8 cellular contexts compared by ENCODE assay signal in the genomic region with DNA sequence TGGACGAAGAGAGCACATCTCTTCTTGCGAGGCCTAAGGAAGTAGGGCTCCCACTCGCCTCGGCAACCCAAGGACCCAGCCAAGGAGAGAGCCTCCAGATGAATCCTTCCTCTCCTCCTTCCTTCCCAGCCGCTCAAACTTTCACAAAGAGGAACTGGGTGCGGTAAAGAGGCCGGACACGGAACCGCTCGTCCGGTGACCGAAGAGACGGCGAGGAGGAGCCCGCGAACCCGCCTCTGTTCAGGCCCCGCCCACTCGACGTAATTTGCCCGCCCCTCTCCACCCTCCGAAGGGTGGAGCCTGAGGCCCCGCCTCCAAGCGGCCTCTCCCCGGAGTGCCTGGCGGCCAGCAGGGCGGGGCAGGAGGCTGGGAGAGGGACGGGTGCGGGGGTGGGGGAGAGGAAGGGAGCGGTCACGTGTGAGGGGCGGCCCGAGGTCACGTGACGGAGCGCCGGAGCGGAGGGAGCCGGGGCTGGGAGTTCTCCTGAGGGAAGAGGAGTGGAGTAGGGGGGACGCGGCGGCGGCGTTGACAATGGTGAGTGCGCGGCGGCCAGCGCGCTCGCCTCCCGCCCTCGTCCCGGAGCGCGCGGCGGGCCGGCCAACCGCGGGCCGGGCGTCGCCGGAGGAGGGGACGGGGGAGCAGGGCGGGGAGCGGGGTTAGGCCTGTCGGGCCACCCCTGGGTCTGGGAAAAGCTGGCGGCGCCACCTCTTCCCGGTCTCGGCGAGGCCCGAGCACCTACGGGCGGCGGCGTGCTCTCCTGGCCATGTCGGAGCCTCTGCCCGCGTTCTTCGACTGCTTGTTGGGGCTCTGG.
DNase-seq lines count a peak whose midpoint lies in the region; ATAC-seq and TF ChIP-seq lines count a peak whose summit lies in the region.

A gene (plus strand): TSS at position 432 of the 811 bp plus-strand sequence. CDS start 100 bp downstream, at position 532.

- DNase-seq in AG10803 (ENCODE audit: low read depth) (peak; percentile 98), NCI-H345 treated with DMSO at 0.1 percent for 48 hours (lab: John Stamatoyannopoulos, UW; ENCODE audit: unreplicated experiment) (peak; percentile 74), inferior parietal cortex (ENCODE audit: extremely low spot score) (peak; percentile 97)
- DNase-seq in activated CD4-positive, CD25-positive, alpha-beta regulatory T cell (lab: John Stamatoyannopoulos, UW), result peak; percentile 96 to 98 (median 97)
- peak; percentile 98 for DNase-seq in central memory CD4-positive, alpha-beta T cell
- peak; percentile 97 to 99 for DNase-seq in stimulated activated CD4-positive, alpha-beta T cell treated with anti-CD3 and anti-CD28 coated beads, Interleukin-12 subunit alpha, Interleukin-12 subunit beta, amount 100 ng/mL, for 24 hours (ENCODE audit: low read depth in 2 of 2)

- no peak for TF ChIP-seq CTCF in AG10803 (conservative IDR thresholded peaks at IDR 0.05; ENCODE audit: low read length)

- ATAC-seq in GM19025 (IDR thresholded peaks at IDR 0.05; ENCODE audit: low read depth, unreplicated experiment) (peak; percentile 83), HG03342 (IDR thresholded peaks at IDR 0.05; ENCODE audit: unreplicated experiment) (peak; percentile 75)

- peak within 1 kb of the TSS; percentile 93 for H3K4me3 ChIP-seq in AG10803 (ENCODE audit: low read length)

Comparison
In these comparisons a context has a peak if more than half of its experiments do, and no peak if none do; other contexts are left out.
1. Peak in every context shown above with its lines: DNase-seq, ATAC-seq and H3K4me3 ChIP-seq.